ENCODE assay signal across 15 cellular contexts in the genomic region with DNA sequence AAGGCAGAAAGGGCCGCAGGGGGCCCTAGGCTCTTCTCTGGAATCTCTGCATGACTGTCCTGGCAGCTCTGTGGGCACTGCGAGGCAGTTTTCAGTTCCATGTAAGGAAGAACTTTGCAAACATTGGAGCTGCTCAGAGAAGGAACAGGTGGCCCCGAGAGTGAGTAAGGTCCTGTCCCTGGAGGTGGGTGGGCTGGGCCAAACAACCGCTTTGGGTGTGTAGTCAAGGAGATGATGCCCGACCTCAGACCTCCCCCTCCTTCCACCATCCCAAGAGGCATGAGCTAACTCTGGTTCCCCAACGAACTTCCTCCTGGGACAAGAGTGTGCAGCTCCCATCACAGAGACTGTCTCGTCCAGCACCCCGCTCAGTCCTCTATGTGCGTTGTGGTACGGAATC. TPM values are rescaled to one million over a fixed set of nuclear protein-coding genes. Genes with fewer than 3 reads are reported as not detected.
DNase-seq lines count a peak whose midpoint lies in the region; ATAC-seq and TF ChIP-seq lines count a peak whose summit lies in the region.
"Had no signal": no experiment of that assay in that cellular context is flagged by ENCODE, and none has a peak within 500 bp of the region (broad histone marks: within the 10 kb centered on the region; RNA-seq: fewer than 3 reads in every experiment).

No MANE protein-coding gene starts in this region.

- H3K9me3 ChIP-seq in mesenchymal stem cell (ENCODE audit: control insufficient read depth, low read length) (no peaks in the 10 kb centered on the region), aorta (ENCODE audit: control insufficient read depth, low read length) (no peaks in the 10 kb centered on the region)
- H3K9me3 ChIP-seq: Peyer's patch, vagina had no signal

- H2BK5ac ChIP-seq in mesenchymal stem cell (ENCODE audit: low read depth, low read length, poor library complexity, severe bottlenecking) = no peak overlapping the region

- ATAC-seq in stimulated activated naive CD8-positive, alpha-beta T cell treated with anti-CD3 and anti-CD28 coated beads, Interleukin-15, amount 100 ng/mL, for 72 hours = no peak
- ATAC-seq in aorta (ENCODE audit: low FRiP score) (peak; percentile 75), GM18861 (IDR thresholded peaks at IDR 0.05; ENCODE audit: unreplicated experiment) (no peak)

- peak overlapping the region; percentile 36 for H3K27ac Mint-ChIP-seq in stimulated activated naive CD8-positive, alpha-beta T cell treated with anti-CD3 and anti-CD28 coated beads, Interleukin-15, Interleukin-2, amounts not matched to agents 100 ng/mL and 50 ng/mL, for 24 hours
- H3K27ac Mint-ChIP-seq in stimulated activated naive CD8-positive, alpha-beta T cell treated with anti-CD3 and anti-CD28 coated beads, Interleukin-15, amount 100 ng/mL, for 72 hours = peak overlapping the region in 1 of 2 donors; percentile 74

- H2AK5ac ChIP-seq in mesenchymal stem cell (ENCODE audit: low read length, severe bottlenecking) = no peak overlapping the region

- H3K27me3 ChIP-seq in brain microvascular endothelial cell (replicated peaks) (no peaks in the 10 kb centered on the region), mesenchymal stem cell (ENCODE audit: control insufficient read depth in 1 of 2, insufficient read depth in 1 of 2, low read length in 2 of 2) (no peaks in the 10 kb centered on the region), aorta (ENCODE audit: control insufficient read depth in 1 of 2, insufficient read depth in 2 of 2, low read length in 1 of 2) (no peaks in the 10 kb centered on the region)
- H3K27me3 ChIP-seq: Peyer's patch, vagina had no signal

- H2BK120ac ChIP-seq in mesenchymal stem cell (ENCODE audit: low read depth, low read length) = no peak overlapping the region

- no peaks in the 10 kb centered on the region for H3K36me3 ChIP-seq in brain microvascular endothelial cell (replicated peaks)
- H3K36me3 ChIP-seq in mesenchymal stem cell (ENCODE audit: control insufficient read depth in 1 of 2, insufficient read depth in 2 of 2, low read depth in 1 of 2, low read length in 2 of 2) = no peaks in the 10 kb centered on the region
- no peaks in the 10 kb centered on the region for H3K36me3 ChIP-seq in aorta (ENCODE audit: control insufficient read depth in 1 of 2, insufficient read depth in 2 of 2, low read length in 1 of 2)
- H3K36me3 ChIP-seq: Peyer's patch, vagina had no signal

- H3K4me3 Mint-ChIP-seq in stimulated activated naive CD8-positive, alpha-beta T cell treated with anti-CD3 and anti-CD28 coated beads, Interleukin-15, Interleukin-2, amounts not matched to agents 100 ng/mL and 50 ng/mL, for 24 hours = no peak overlapping the region
- no peak overlapping the region for H3K4me3 Mint-ChIP-seq in stimulated activated naive CD8-positive, alpha-beta T cell treated with anti-CD3 and anti-CD28 coated beads, Interleukin-15, amount 100 ng/mL, for 72 hours

- no peak overlapping the region for H3K4me2 ChIP-seq in mesenchymal stem cell (ENCODE audit: low read length, poor library complexity, severe bottlenecking)

- no peak overlapping the region for H3K23ac ChIP-seq in mesenchymal stem cell (ENCODE audit: low read length in 2 of 2)

- DNase-seq in stimulated activated naive CD8-positive, alpha-beta T cell treated with anti-CD3 and anti-CD28 coated beads, Interleukin-15, amount 100 ng/mL, for 72 hours = no peak
- DNase-seq in brain microvascular endothelial cell (peak; percentile 33), mesenchymal stem cell (no peak), aorta (peak; percentile 76 to 88), NCI-H69 (lab: John Stamatoyannopoulos, UW) (no peak), COR-L47 (lab: John Stamatoyannopoulos, UW) (no peak)
- DNase-seq: activated T-cell treated with anti-CD3 and anti-CD28 coated beads for 4 hours, NCI-H345 had no signal

- peak overlapping the region; percentile 30 for H3K9ac ChIP-seq in mesenchymal stem cell (ENCODE audit: low read length)

- H3K4me3 ChIP-seq in brain microvascular endothelial cell (ENCODE audit: low read depth, low read length) = no peak overlapping the region
- no peak overlapping the region for H3K4me3 ChIP-seq in mesenchymal stem cell (ENCODE audit: insufficient read depth in 1 of 2, low read depth in 1 of 2, low read length in 2 of 2)
- no peak overlapping the region for H3K4me3 ChIP-seq in aorta (ENCODE audit: low read length in 2 of 2)
- H3K4me3 ChIP-seq: Peyer's patch, vagina had no signal

- no peaks in the 10 kb centered on the region for H3K79me1 ChIP-seq in mesenchymal stem cell (replicated peaks; ENCODE audit: low read length, poor library complexity, severe bottlenecking)

- H3K4me1 Mint-ChIP-seq in stimulated activated naive CD8-positive, alpha-beta T cell treated with anti-CD3 and anti-CD28 coated beads, Interleukin-15, Interleukin-2, amounts not matched to agents 100 ng/mL and 50 ng/mL, for 24 hours (ENCODE audit: low read depth) = peaks cover 9% of the 10 kb centered on the region
- peaks cover 15% of the 10 kb centered on the region for H3K4me1 Mint-ChIP-seq in stimulated activated naive CD8-positive, alpha-beta T cell treated with anti-CD3 and anti-CD28 coated beads, Interleukin-15, amount 100 ng/mL, for 72 hours

- H3K27ac ChIP-seq in brain microvascular endothelial cell (peak overlapping the region; percentile 16), mesenchymal stem cell (ENCODE audit: low read length, poor library complexity, severe bottlenecking) (peak overlapping the region; percentile 24), aorta (ENCODE audit: low read depth in 1 of 2, low read length in 2 of 2) (no peak overlapping the region)
- H3K27ac ChIP-seq: Peyer's patch, vagina, VCaP had no signal

- peak overlapping the region; percentile 14 to 98 for H2BK12ac ChIP-seq in mesenchymal stem cell (ENCODE audit: low read length in 2 of 2)

- H2BK15ac ChIP-seq in mesenchymal stem cell (ENCODE audit: low read depth, poor library complexity, severe bottlenecking) = no peak overlapping the region

- no peak overlapping the region for H2AFZ ChIP-seq in mesenchymal stem cell (ENCODE audit: low read depth, low read length)

- H4K8ac ChIP-seq in mesenchymal stem cell (ENCODE audit: low read length) = peak overlapping the region; percentile 92

- peak overlapping the region in 1 of 2 experiments; percentile 56 for H3K4ac ChIP-seq in mesenchymal stem cell (ENCODE audit: low read depth in 1 of 2, low read length in 2 of 2)

- H3K4me1 ChIP-seq in mesenchymal stem cell (ENCODE audit: control insufficient read depth, insufficient read depth, low read depth, low read length) = peaks cover 45% of the 10 kb centered on the region
- no peaks in the 10 kb centered on the region for H3K4me1 ChIP-seq in aorta (ENCODE audit: control insufficient read depth in 1 of 2, insufficient read depth in 2 of 2, low read length in 2 of 2)
- H3K4me1 ChIP-seq: Peyer's patch, vagina had no signal

- peak overlapping the region in 1 of 2 experiments; percentile 87 for H3K14ac ChIP-seq in mesenchymal stem cell (ENCODE audit: low read length in 2 of 2)

- H3K9me3 Mint-ChIP-seq in stimulated activated naive CD8-positive, alpha-beta T cell treated with anti-CD3 and anti-CD28 coated beads, Interleukin-15, Interleukin-2, amounts not matched to agents 100 ng/mL and 50 ng/mL, for 24 hours = no peaks in the 10 kb centered on the region
- H3K9me3 Mint-ChIP-seq in stimulated activated naive CD8-positive, alpha-beta T cell treated with anti-CD3 and anti-CD28 coated beads, Interleukin-15, amount 100 ng/mL, for 72 hours = no peaks in the 10 kb centered on the region

- H3K36me3 Mint-ChIP-seq in stimulated activated naive CD8-positive, alpha-beta T cell treated with anti-CD3 and anti-CD28 coated beads, Interleukin-15, Interleukin-2, amounts not matched to agents 100 ng/mL and 50 ng/mL, for 24 hours (ENCODE audit: low read depth) = no peaks in the 10 kb centered on the region

- H4K91ac ChIP-seq in mesenchymal stem cell (ENCODE audit: low read length) = peak overlapping the region; percentile 53

- WGBS in mesenchymal stem cell = 85% methylated on average over 10 of the region's 10 CpGs
- 48 to 64% methylated on average over 10 of the region's 10 CpGs for WGBS in aorta, 2 donors

- intact Hi-C loops in aorta (cut with DNase I) = no loop called here

- H3K27me3 Mint-ChIP-seq in stimulated activated naive CD8-positive, alpha-beta T cell treated with anti-CD3 and anti-CD28 coated beads, Interleukin-15, Interleukin-2, amounts not matched to agents 100 ng/mL and 50 ng/mL, for 24 hours = no peaks in the 10 kb centered on the region
- peaks cover 23% of the 10 kb centered on the region for H3K27me3 Mint-ChIP-seq in stimulated activated naive CD8-positive, alpha-beta T cell treated with anti-CD3 and anti-CD28 coated beads, Interleukin-15, amount 100 ng/mL, for 72 hours

- H3K18ac ChIP-seq in mesenchymal stem cell (ENCODE audit: low read depth in 1 of 2, low read length in 2 of 2) = peak overlapping the region; percentile 34 to 64

- in situ Hi-C loops in brain microvascular endothelial cell (cut with HindIII; ENCODE audit: low pct_ligation_motif_present, low sequenced_read_pairs) = no loop called here

- TF ChIP-seq CTCF in brain microvascular endothelial cell (IDR thresholded peaks at IDR 0.05; ENCODE audit: low read depth, low read length, missing control alignments) = no peak

RNA-seq across cellular contexts. Expression of a gene that starts 20.5 kb away (rescaled TPM):
- 0.06 TPM for polyA plus RNA-seq in mesenchymal stem cell (2013, experiment 1 of 2)
- 0.12 TPM for polyA plus RNA-seq in mesenchymal stem cell (2013, experiment 2 of 2)
- 100 to 1,000 TPM in 1 of 2 donors, 10 to 100 TPM in 1; 35.3 to 125 TPM for total RNA-seq in aorta
- polyA plus RNA-seq in aorta = 10 to 100 TPM in 1 of 2 donors, 1 to 10 TPM in 1; 3.4 to 15.0 TPM
- total RNA-seq: endothelial cell of umbilical vein, renal cortical epithelial cell had no signal
- polyA plus RNA-seq: endothelial cell of umbilical vein had no signal

Comparison
In these comparisons a context has a peak if more than half of its experiments do, and no peak if none do; other contexts are left out.
1. DNase-seq: peak in brain microvascular endothelial cell (single experiment) and aorta (2 of 2); none in stimulated activated naive CD8-positive, alpha-beta T cell treated with anti-CD3 and anti-CD28 coated beads, Interleukin-15, amount 100 ng/mL, for 72 hours (0 of 2), mesenchymal stem cell (single experiment), NCI-H69 (single experiment) and COR-L47 (single experiment).
2. H3K27ac ChIP-seq: peak in brain microvascular endothelial cell (single experiment) and mesenchymal stem cell (single experiment); none in aorta (0 of 2).